Comparison of ENCODE assay signal across 8 cellular contexts in the genomic region with DNA sequence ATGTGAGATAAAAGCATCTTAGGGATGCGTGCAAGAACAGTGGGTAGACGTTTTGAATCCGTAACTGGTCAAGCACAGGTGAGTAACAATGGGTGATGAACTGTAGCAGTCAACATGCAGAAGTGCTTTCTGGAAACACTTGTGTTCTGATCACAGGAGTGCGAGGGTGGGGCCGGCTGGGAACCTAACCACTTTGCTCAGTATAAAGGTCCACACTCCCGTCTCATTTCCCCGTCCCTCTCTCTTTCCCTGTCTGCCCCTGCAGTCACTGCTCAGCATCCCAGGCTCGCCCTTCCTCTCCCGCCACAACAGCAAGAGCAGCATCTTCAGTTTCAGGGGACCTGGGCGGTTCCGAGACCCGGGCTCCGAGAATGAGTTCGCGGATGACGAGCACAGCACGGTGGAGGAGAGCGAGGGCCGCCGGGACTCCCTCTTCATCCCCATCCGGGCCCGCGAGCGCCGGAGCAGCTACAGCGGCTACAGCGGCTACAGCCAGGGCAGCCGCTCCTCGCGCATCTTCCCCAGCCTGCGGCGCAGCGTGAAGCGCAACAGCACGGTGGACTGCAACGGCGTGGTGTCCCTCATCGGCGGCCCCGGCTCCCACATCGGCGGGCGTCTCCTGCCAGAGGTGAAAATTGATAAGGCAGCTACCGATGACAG.
DNase-seq lines count a peak whose midpoint lies in the region; ATAC-seq and TF ChIP-seq lines count a peak whose summit lies in the region.

No MANE protein-coding gene starts in this region.

- no peaks in the 10 kb centered on the region for H3K27me3 ChIP-seq in muscle layer of duodenum (ENCODE audit: low read depth, low read length)
- no peaks in the 10 kb centered on the region for H3K27me3 ChIP-seq in MM.1S (replicated peaks; ENCODE audit: insufficient read depth, low read length)
- no peaks in the 10 kb centered on the region; the same call in 1 of the 2 replicates for H3K27me3 ChIP-seq in SJCRH30

- H3K27me3 Mint-ChIP-seq in stimulated activated naive CD8-positive, alpha-beta T cell treated with anti-CD3 and anti-CD28 coated beads, Interleukin-15, Interleukin-2, amounts not matched to agents 100 ng/mL and 50 ng/mL, for 24 hours: peaks cover 19% of the 10 kb centered on the region

- no peaks in the 10 kb centered on the region for H4K20me1 ChIP-seq in MM.1S (ENCODE audit: insufficient read depth, low read length)

- H3K27ac ChIP-seq in coronary artery: no peak overlapping the region
- H3K27ac ChIP-seq in muscle layer of duodenum (ENCODE audit: low read length): no peak overlapping the region
- no peak overlapping the region for H3K27ac ChIP-seq in MM.1S (ENCODE audit: low read length)
- H3K27ac ChIP-seq in SJCRH30: no peak overlapping the region

- no peak for ATAC-seq in HG03457 (IDR thresholded peaks at IDR 0.05; ENCODE audit: unreplicated experiment)

- no peaks in the 10 kb centered on the region for H3F3A ChIP-seq in MM.1S (ENCODE audit: insufficient read depth, low read length)

- H3K9me3 ChIP-seq in muscle layer of duodenum (ENCODE audit: control insufficient read depth in 1 of 2, low read length in 2 of 2) (no peaks in the 10 kb centered on the region), MM.1S (replicated peaks; ENCODE audit: insufficient read depth, low read length) (no peaks in the 10 kb centered on the region), SJCRH30 (replicated peaks) (no peaks in the 10 kb centered on the region)

- no peak overlapping the region for H3K27ac Mint-ChIP-seq in stimulated activated naive CD8-positive, alpha-beta T cell treated with anti-CD3 and anti-CD28 coated beads, Interleukin-15, Interleukin-2, amounts not matched to agents 100 ng/mL and 50 ng/mL, for 24 hours

- no peak for DNase-seq in AG09309 (ENCODE audit: low read depth)
- peak; percentile 74 for DNase-seq in activated CD4-positive, alpha-beta T cell treated with anti-CD3 and anti-CD28 coated beads for 48 hours
- no peak for DNase-seq in coronary artery (ENCODE audit: low spot score)
- DNase-seq in MM.1S: no peak
- no peak for DNase-seq in SJCRH30

- H3K9me2 ChIP-seq in MM.1S (replicated peaks; ENCODE audit: insufficient read depth, low read length): no peaks in the 10 kb centered on the region

- TF ChIP-seq CTCF in AG09309 (IDR thresholded peaks at IDR 0.05; ENCODE audit: control insufficient read depth, insufficient read depth, low read depth, low read length, missing control alignments) (peak; percentile 16), coronary artery (IDR thresholded peaks at IDR 0.05) (no peak), MM.1S (IDR thresholded peaks at IDR 0.05; ENCODE audit: low read length) (no peak)

- H3K9me3 Mint-ChIP-seq in stimulated activated naive CD8-positive, alpha-beta T cell treated with anti-CD3 and anti-CD28 coated beads, Interleukin-15, Interleukin-2, amounts not matched to agents 100 ng/mL and 50 ng/mL, for 24 hours: no peaks in the 10 kb centered on the region

- no peaks in the 10 kb centered on the region for H3K79me2 ChIP-seq in MM.1S (ENCODE audit: low read length)

- H3K36me3 ChIP-seq in muscle layer of duodenum (ENCODE audit: control insufficient read depth in 1 of 2, insufficient read depth in 2 of 2, low read length in 2 of 2) (no peaks in the 10 kb centered on the region), MM.1S (replicated peaks; ENCODE audit: insufficient read depth, low read length) (no peaks in the 10 kb centered on the region), SJCRH30 (no peaks in the 10 kb centered on the region)

- H3K36me3 Mint-ChIP-seq in stimulated activated naive CD8-positive, alpha-beta T cell treated with anti-CD3 and anti-CD28 coated beads, Interleukin-15, Interleukin-2, amounts not matched to agents 100 ng/mL and 50 ng/mL, for 24 hours (ENCODE audit: low read depth): no peaks in the 10 kb centered on the region

- H3K4me1 Mint-ChIP-seq in stimulated activated naive CD8-positive, alpha-beta T cell treated with anti-CD3 and anti-CD28 coated beads, Interleukin-15, Interleukin-2, amounts not matched to agents 100 ng/mL and 50 ng/mL, for 24 hours (ENCODE audit: low read depth): peaks cover 11% of the 10 kb centered on the region

- H3K4me3 Mint-ChIP-seq in stimulated activated naive CD8-positive, alpha-beta T cell treated with anti-CD3 and anti-CD28 coated beads, Interleukin-15, Interleukin-2, amounts not matched to agents 100 ng/mL and 50 ng/mL, for 24 hours: peak overlapping the region; percentile 70

- no peak overlapping the region for H2AFZ ChIP-seq in MM.1S (ENCODE audit: low read length)

- no peak overlapping the region for H3K9ac ChIP-seq in MM.1S (ENCODE audit: low read length)

- H3K4me3 ChIP-seq in AG09309 (ENCODE audit: control insufficient read depth, low read depth, low read length): no peak overlapping the region
- H3K4me3 ChIP-seq in coronary artery: peak overlapping the region; percentile 61
- H3K4me3 ChIP-seq in muscle layer of duodenum (ENCODE audit: low read depth in 1 of 2, low read length in 2 of 2): peak overlapping the region; percentile 7 to 42
- no peak overlapping the region for H3K4me3 ChIP-seq in MM.1S (ENCODE audit: low read length)
- H3K4me3 ChIP-seq in SJCRH30: no peak overlapping the region

- no peak overlapping the region for H3K4me2 ChIP-seq in MM.1S (ENCODE audit: low read depth, low read length)

- H3K4me1 ChIP-seq in muscle layer of duodenum (ENCODE audit: control insufficient read depth in 1 of 2, insufficient read depth in 2 of 2, low read length in 2 of 2) (peaks cover 0 to 6% of the 10 kb centered on the region in 2 donors), MM.1S (ENCODE audit: low read length) (no peaks in the 10 kb centered on the region), SJCRH30 (no peaks in the 10 kb centered on the region)

Comparison
In these comparisons a context has a peak if more than half of its experiments do, and no peak if none do; other contexts are left out.
1. H3K4me3 ChIP-seq: peak in coronary artery (single experiment) and muscle layer of duodenum (2 of 2); none in AG09309 (single experiment), MM.1S (single experiment) and SJCRH30 (single experiment).